Comparison of ENCODE assay signal across 24 cellular contexts in the genomic region with DNA sequence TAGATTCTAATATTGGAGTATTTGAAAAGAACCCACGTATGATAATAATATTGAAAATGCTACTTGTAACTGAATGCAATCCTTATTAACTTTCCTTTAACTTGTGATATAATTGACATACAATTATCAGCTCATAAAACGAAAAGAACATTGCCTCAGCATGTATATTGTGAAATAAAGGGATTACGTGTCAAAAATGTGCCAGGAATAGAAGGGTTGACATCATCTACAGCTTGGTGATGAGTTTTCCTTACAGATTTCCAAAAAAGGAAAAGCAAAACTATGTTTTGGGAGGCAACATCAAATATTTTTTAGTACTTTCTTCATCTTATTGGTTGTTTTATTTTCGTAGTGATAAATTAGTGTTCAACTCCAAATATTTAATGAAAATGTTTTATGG.
A peak's percentile ranks its signal among the peaks of the same experiment; 100 is the strongest.
DNase-seq lines count a peak whose midpoint lies in the region; ATAC-seq, FAIRE-seq and TF ChIP-seq lines count a peak whose summit lies in the region.
"Had no signal": no experiment of that assay in that cellular context is flagged by ENCODE, and none has a peak within 500 bp of the region (broad histone marks: within the 10 kb centered on the region; RNA-seq: fewer than 3 reads in every experiment).

No MANE protein-coding gene starts in this region.

- TF ChIP-seq POLR2A in thyroid gland (IDR thresholded peaks at IDR 0.05) = no peak

- no peaks in the 10 kb centered on the region for H3K79me1 ChIP-seq in mesenchymal stem cell (replicated peaks; ENCODE audit: low read length, poor library complexity, severe bottlenecking)

- H3K4me1 ChIP-seq in GM23248 (ENCODE audit: insufficient read depth) (peaks cover 8% of the 10 kb centered on the region; the same call in 1 of the 2 replicates), mesenchymal stem cell (ENCODE audit: control insufficient read depth, insufficient read depth, low read depth, low read length) (peaks cover 3% of the 10 kb centered on the region), thyroid gland (peaks cover 0 to 10% of the 10 kb centered on the region in 2 donors)
- H3K4me1 ChIP-seq: BE2C, parathyroid adenoma had no signal

- 23 to 25% methylated on average over 4 of the region's 4 CpGs for WGBS in GM23248 (ENCODE audit: low coverage in 1 of 2, low lambda C conversion rate in 2 of 2, missing lambda C conversion rate in 2 of 2), 2 experiments
- no CpG with 5 or more reads among the region's 4 CpGs for WGBS in mesenchymal stem cell
- WGBS in thyroid gland, 2 donors = 94% methylated on average over 4 of the region's 4 CpGs

- intact Hi-C loops in thyroid gland (cut with DNase I) = no loop called here

- no peaks in the 10 kb centered on the region for H3F3A ChIP-seq in GM23248 (ENCODE audit: insufficient read depth)

- H2BK5ac ChIP-seq in mesenchymal stem cell (ENCODE audit: low read depth, low read length, poor library complexity, severe bottlenecking) = no peak overlapping the region

- ATAC-seq in GM18858 (IDR thresholded peaks at IDR 0.05; ENCODE audit: unreplicated experiment) = no peak
- ATAC-seq: effector memory CD8-positive, alpha-beta T cell; HCT116; naive thymus-derived CD8-positive, alpha-beta T cell had no signal

- no peak overlapping the region for H2BK12ac ChIP-seq in mesenchymal stem cell (ENCODE audit: low read length in 2 of 2)

- H4K91ac ChIP-seq in mesenchymal stem cell (ENCODE audit: low read length) = no peak overlapping the region

- H3K27ac ChIP-seq in GM23248 (no peak overlapping the region), mesenchymal stem cell (ENCODE audit: low read length, poor library complexity, severe bottlenecking) (no peak overlapping the region), thyroid gland (no peak overlapping the region)
- H3K27ac ChIP-seq: parathyroid adenoma, transverse colon had no signal

- H3K9ac ChIP-seq in GM23248 (no peak overlapping the region), mesenchymal stem cell (ENCODE audit: low read length) (no peak overlapping the region)
- H3K9ac ChIP-seq: parathyroid adenoma had no signal

- no peak overlapping the region for H3K23ac ChIP-seq in mesenchymal stem cell (ENCODE audit: low read length in 2 of 2)

- H3K27me3 ChIP-seq in GM23248 (replicated peaks; ENCODE audit: insufficient read depth) (no peaks in the 10 kb centered on the region), bronchial epithelial cell (ENCODE audit: control insufficient read depth, insufficient read depth, low read length) (no peaks in the 10 kb centered on the region), mesenchymal stem cell (ENCODE audit: control insufficient read depth in 1 of 2, insufficient read depth in 1 of 2, low read length in 2 of 2) (no peaks in the 10 kb centered on the region), thyroid gland (no peaks in the 10 kb centered on the region)
- H3K27me3 ChIP-seq: BE2C, transverse colon had no signal

- TF ChIP-seq CTCF in bronchial epithelial cell (IDR thresholded peaks at IDR 0.05; ENCODE audit: insufficient read depth, low read length, severe bottlenecking) = no peak
- TF ChIP-seq CTCF in thyroid gland (IDR thresholded peaks at IDR 0.05) = no peak

- no peaks in the 10 kb centered on the region for H3K9me2 ChIP-seq in GM23248 (ENCODE audit: insufficient read depth)

- no peaks in the 10 kb centered on the region for H3K79me2 ChIP-seq in GM23248 (ENCODE audit: insufficient read depth)
- H3K79me2 ChIP-seq: parathyroid adenoma had no signal

- FAIRE-seq in bronchial epithelial cell (lab: Jason Lieb, UNC) = no peak

- in situ Hi-C loops in GM23248 (cut with MboI) = no loop called here

- H3K4ac ChIP-seq in mesenchymal stem cell (ENCODE audit: low read depth in 1 of 2, low read length in 2 of 2) = no peak overlapping the region

- no peak overlapping the region for H3K14ac ChIP-seq in mesenchymal stem cell (ENCODE audit: low read length in 2 of 2)

- H3K4me2 ChIP-seq in GM23248 (ENCODE audit: unreplicated experiment) = no peak overlapping the region
- no peak overlapping the region for H3K4me2 ChIP-seq in mesenchymal stem cell (ENCODE audit: low read length, poor library complexity, severe bottlenecking)

- H3K4me3 ChIP-seq in GM23248 (no peak overlapping the region), bronchial epithelial cell (ENCODE audit: low read depth, low read length) (no peak overlapping the region), mesenchymal stem cell (ENCODE audit: insufficient read depth in 1 of 2, low read depth in 1 of 2, low read length in 2 of 2) (no peak overlapping the region), thyroid gland (replicated peaks in 1 of 3) (no peak overlapping the region)
- H3K4me3 ChIP-seq: transverse colon had no signal

- H4K20me1 ChIP-seq in GM23248 (ENCODE audit: insufficient read depth) = no peaks in the 10 kb centered on the region

- no peaks in the 10 kb centered on the region for H3K36me3 ChIP-seq in GM23248 (ENCODE audit: low read depth)
- H3K36me3 ChIP-seq in bronchial epithelial cell (ENCODE audit: control insufficient read depth, insufficient read depth, low read length) = no peaks in the 10 kb centered on the region
- no peaks in the 10 kb centered on the region for H3K36me3 ChIP-seq in mesenchymal stem cell (ENCODE audit: control insufficient read depth in 1 of 2, insufficient read depth in 2 of 2, low read depth in 1 of 2, low read length in 2 of 2)
- no peaks in the 10 kb centered on the region for H3K36me3 ChIP-seq in thyroid gland
- H3K36me3 ChIP-seq: BE2C, transverse colon had no signal

- H2AFZ ChIP-seq in GM23248 (no peak overlapping the region), mesenchymal stem cell (ENCODE audit: low read depth, low read length) (no peak overlapping the region)
- H2AFZ ChIP-seq: parathyroid adenoma had no signal

- no peak overlapping the region for H3K18ac ChIP-seq in mesenchymal stem cell (ENCODE audit: low read depth in 1 of 2, low read length in 2 of 2)

- H2BK15ac ChIP-seq in mesenchymal stem cell (ENCODE audit: low read depth, poor library complexity, severe bottlenecking) = no peak overlapping the region

- no peak overlapping the region for H2AK5ac ChIP-seq in mesenchymal stem cell (ENCODE audit: low read length, severe bottlenecking)

- no peak overlapping the region for H4K8ac ChIP-seq in mesenchymal stem cell (ENCODE audit: low read length)

- DNase-seq in GM23248 = peak; percentile 76
- peak; percentile 60 for DNase-seq in MV-4-11 (lab: John Stamatoyannopoulos, UW)
- peak; percentile 94 for DNase-seq in bronchial epithelial cell (ENCODE audit: low read depth)
- peak; percentile 53 for DNase-seq in mesenchymal stem cell
- DNase-seq in activated naive CD4-positive, alpha-beta T cell (lab: John Stamatoyannopoulos, UW) = no peak
- DNase-seq in thyroid gland = no peak
- DNase-seq: activated CD4-positive, alpha-beta T cell treated with anti-CD3 and anti-CD28 coated beads, Interleukin-2, amount 50 U/mL, for 48 hours; activated naive CD4-positive, alpha-beta T cell treated with Interleukin-2 at 50 U/mL for 16 hours; activated T-cell treated with anti-CD3 and anti-CD28 coated beads for 4 hours; anterior cingulate cortex; BE2C; effector memory CD8-positive, alpha-beta T cell; foreskin melanocyte; hypothalamus; naive thymus-derived CD8-positive, alpha-beta T cell; NCI-H1105; NCI-H510A treated with DMSO at 0.1 percent for 48 hours; stimulated activated CD4-positive, alpha-beta T cell treated with anti-CD3 and anti-CD28 coated beads, Interleukin-1b, Interleukin-23, amount 100 ng/mL, for 48 hours; stimulated activated naive CD4-positive, alpha-beta T cell treated with Interleukin-2 at 50 U/mL for 16 hours; T-helper 2 cell; transverse colon had no signal

- H3K9me3 ChIP-seq in GM23248 (ENCODE audit: low read depth) = no peaks in the 10 kb centered on the region
- peaks cover 3% of the 10 kb centered on the region for H3K9me3 ChIP-seq in mesenchymal stem cell (ENCODE audit: control insufficient read depth, low read length)
- H3K9me3 ChIP-seq in thyroid gland = no peaks in the 10 kb centered on the region
- H3K9me3 ChIP-seq: BE2C had no signal

- H2BK120ac ChIP-seq in mesenchymal stem cell (ENCODE audit: low read depth, low read length) = no peak overlapping the region

Comparison
In these comparisons a context has a peak if more than half of its experiments do, and no peak if none do; other contexts are left out.
1. DNase-seq: peak in GM23248 (single experiment), MV-4-11 (single experiment), bronchial epithelial cell (single experiment) and mesenchymal stem cell (single experiment); none in activated naive CD4-positive, alpha-beta T cell (0 of 4) and thyroid gland (0 of 2).